Comparison of ENCODE assay signal across 1 cellular context in genomic region chr3:179608931-179609720, GRCh38.
TF ChIP-seq lines count a peak whose summit lies in the region.

No MANE protein-coding gene starts in this region.

TF ChIP-seq in K562, 482 proteins besides CTCF, POLR2A, EP300 and RAD21 (continued from another document):
- TF ChIP-seq FOXO4 (CRISPR knock-in tag; IDR thresholded peaks at IDR 0.05) (no peak), TRIM28 (IDR thresholded peaks at IDR 0.05) (no peak), ZBTB49 (CRISPR knock-in tag; IDR thresholded peaks at IDR 0.05; ENCODE audit: borderline replicate concordance) (no peak), TSC22D4 (tag; IDR thresholded peaks at IDR 0.05) (no peak), CEBPG (CRISPR knock-in tag; IDR thresholded peaks at IDR 0.05) (no peak), CEBPG (tag; conservative IDR thresholded peaks at IDR 0.05 in 1 of 2, IDR thresholded peaks at IDR 0.05 in 1 of 2) (no peak), CHCHD3 (CRISPR knock-in tag; IDR thresholded peaks at IDR 0.05) (no peak), COPS2 (conservative IDR thresholded peaks at IDR 0.05) (no peak), SUPT5H (IDR thresholded peaks at IDR 0.05) (no peak), CBFA2T3 (IDR thresholded peaks at IDR 0.05) (peak; percentile 37; the same call in 1 of the 2 replicates), ZBTB7A (IDR thresholded peaks at IDR 0.05; ENCODE audit: borderline replicate concordance, control insufficient read depth, low read depth, low read length) (0 out of 2 replicates have a peak, but pooled peaks have one; percentile 21), ARID1B (IDR thresholded peaks at IDR 0.05) (0 out of 2 replicates have a peak, but pooled peaks have one; percentile 19), ILF3 (IDR thresholded peaks at IDR 0.05; ENCODE audit: borderline replicate concordance) (no peak), ZFP91 (CRISPR knock-in tag; IDR thresholded peaks at IDR 0.05) (peak; percentile 71; the same call in 1 of the 2 replicates), NCOA6 (IDR thresholded peaks at IDR 0.05) (no peak), SMARCB1 (IDR thresholded peaks at IDR 0.05; ENCODE audit: insufficient read length, low read depth) (peak; percentile 47), STAT5A (IDR thresholded peaks at IDR 0.05; ENCODE audit: borderline replicate concordance, low read length) (0 out of 2 replicates have a peak, but pooled peaks have one; percentile 9), YY1 (IDR thresholded peaks at IDR 0.05; ENCODE audit: borderline replicate concordance in 1 of 3, control insufficient read depth in 1 of 3, extremely low read depth in 1 of 3, insufficient read depth in 3 of 3, insufficient read length in 1 of 3, insufficient replicate concordance in 2 of 3, low read depth in 1 of 3, low read length in 2 of 3) (no peak), HEY1 (CRISPR knock-in tag; IDR thresholded peaks at IDR 0.05; ENCODE audit: borderline replicate concordance) (no peak), CCAR2 (IDR thresholded peaks at IDR 0.05; ENCODE audit: low read depth, low read length) (no peak), CSDE1 (IDR thresholded peaks at IDR 0.05) (no peak), DPF2 (IDR thresholded peaks at IDR 0.05) (0 out of 2 replicates have a peak, but pooled peaks have one; percentile 29), TCF15 (CRISPR knock-in tag; IDR thresholded peaks at IDR 0.05) (no peak)
